8 cellular contexts compared by ENCODE assay signal in the genomic region with DNA sequence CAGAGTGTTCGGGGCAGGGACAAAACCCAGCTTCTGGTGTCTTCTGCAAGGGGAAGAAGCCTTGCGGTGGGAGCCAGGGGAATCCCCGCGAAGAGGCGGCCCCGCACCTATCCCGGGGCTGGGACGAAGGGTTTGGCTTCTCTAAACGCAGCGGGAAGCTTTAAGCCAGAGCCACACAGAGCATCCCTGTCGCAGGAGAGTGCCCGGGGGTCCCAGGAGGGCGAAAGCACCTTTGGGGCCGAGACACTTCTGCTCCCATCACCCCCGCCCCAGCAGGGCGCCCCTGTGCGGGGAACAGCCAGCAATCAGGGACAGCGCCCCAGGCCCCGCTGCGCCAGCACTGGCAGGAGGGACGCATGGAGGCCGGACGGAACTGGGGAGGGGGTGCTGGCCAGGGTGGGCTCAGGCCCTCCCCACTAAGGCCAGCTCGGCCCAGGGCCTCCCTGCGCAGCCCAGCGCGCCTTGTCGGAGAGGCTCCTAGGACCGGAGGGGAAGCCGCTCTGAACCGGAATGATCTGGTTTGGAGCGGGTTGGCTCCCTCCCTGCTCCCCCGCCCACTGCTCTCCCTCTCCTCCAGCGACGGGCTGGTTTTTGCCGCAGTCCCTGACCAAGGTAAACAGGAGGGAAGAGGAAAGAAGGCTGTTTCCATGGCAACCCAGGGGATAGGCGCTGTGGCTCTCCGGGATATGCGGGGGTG.
A peak's percentile ranks its signal among the peaks of the same experiment; 100 is the strongest.
DNase-seq lines count a peak whose midpoint lies in the region; ATAC-seq, FAIRE-seq and TF ChIP-seq lines count a peak whose summit lies in the region.

No MANE protein-coding gene starts in this region.

- H3K27ac ChIP-seq in OCI-LY1 (ENCODE audit: low read depth, low read length, poor library complexity, severe bottlenecking): no peak overlapping the region

- H3K79me2 ChIP-seq in OCI-LY1 (ENCODE audit: insufficient read depth, low read length): no peaks in the 10 kb centered on the region

- TF ChIP-seq CTCF in AG09309 (IDR thresholded peaks at IDR 0.05; ENCODE audit: control insufficient read depth, insufficient read depth, low read depth, low read length, missing control alignments): no peak
- TF ChIP-seq CTCF in OCI-LY1 (IDR thresholded peaks at IDR 0.05; ENCODE audit: low read length): peak; percentile 17; the same call in 1 of the 2 replicates
- TF ChIP-seq CTCF in bronchial epithelial cell (IDR thresholded peaks at IDR 0.05; ENCODE audit: insufficient read depth, low read length, severe bottlenecking): no peak

- H3K9ac ChIP-seq in OCI-LY1 (ENCODE audit: low read length): peak overlapping the region; percentile 35; the same call in 1 of the 2 replicates
- H3K9ac ChIP-seq in iPS-15b (ENCODE audit: low read depth, low read length): peak overlapping the region; percentile 83

- H4K20me1 ChIP-seq in OCI-LY1 (ENCODE audit: insufficient read depth, low read length): no peaks in the 10 kb centered on the region

- H3K36me3 ChIP-seq in OCI-LY1 (ENCODE audit: insufficient read depth, low read length) (peaks cover 22% of the 10 kb centered on the region), bronchial epithelial cell (ENCODE audit: control insufficient read depth, insufficient read depth, low read length) (peaks cover 1% of the 10 kb centered on the region), iPS-15b (ENCODE audit: control insufficient read depth, insufficient read depth, low read length) (no peaks in the 10 kb centered on the region)

- no peaks in the 10 kb centered on the region for H3F3A ChIP-seq in OCI-LY1 (ENCODE audit: insufficient read depth, low read length)

- no peaks in the 10 kb centered on the region for H3K9me2 ChIP-seq in OCI-LY1 (ENCODE audit: low read depth, low read length)

- no peak overlapping the region for H2AFZ ChIP-seq in OCI-LY1 (ENCODE audit: low read length)

- peak; percentile 67 for ATAC-seq in GM19395 (IDR thresholded peaks at IDR 0.05; ENCODE audit: unreplicated experiment)

- FAIRE-seq in bronchial epithelial cell (lab: Jason Lieb, UNC): no peak

- H3K4me1 ChIP-seq in OCI-LY1 (ENCODE audit: insufficient read depth, low read length, severe bottlenecking) (peaks cover 13% of the 10 kb centered on the region), iPS-15b (ENCODE audit: control insufficient read depth, insufficient read depth, low read length) (peaks cover 6% of the 10 kb centered on the region)

- H3K27me3 ChIP-seq in OCI-LY1 (ENCODE audit: insufficient read depth, low read length) (no peaks in the 10 kb centered on the region), bronchial epithelial cell (ENCODE audit: control insufficient read depth, insufficient read depth, low read length) (no peaks in the 10 kb centered on the region), iPS-15b (ENCODE audit: control insufficient read depth, insufficient read depth, low read length) (peaks cover 19% of the 10 kb centered on the region)

- H3K4me2 ChIP-seq in OCI-LY1 (ENCODE audit: low read length): peak overlapping the region; percentile 53

- H3K4me3 ChIP-seq in AG09309 (ENCODE audit: control insufficient read depth, low read depth, low read length) (peak overlapping the region; percentile 30), OCI-LY1 (ENCODE audit: low read depth, low read length, poor library complexity, severe bottlenecking) (peak overlapping the region; percentile 44), bronchial epithelial cell (ENCODE audit: low read depth, low read length) (peak overlapping the region; percentile 51), iPS-15b (ENCODE audit: low read depth, low read length) (peak overlapping the region; percentile 58)

- H3K9me3 ChIP-seq in OCI-LY1 (ENCODE audit: low read length): no peaks in the 10 kb centered on the region
- no peaks in the 10 kb centered on the region for H3K9me3 ChIP-seq in iPS-15b (ENCODE audit: control insufficient read depth, insufficient read depth, low read length)

- no peak for DNase-seq in AG09309 (ENCODE audit: low read depth)
- peak; percentile 32 for DNase-seq in bronchial epithelial cell (ENCODE audit: low read depth)
- peak; percentile 71 for DNase-seq in renal cortical epithelial cell (ENCODE audit: low read depth)
- DNase-seq in NCI-H2081 treated with DMSO at 0.1 percent for 48 hours (lab: John Stamatoyannopoulos, UW): no peak
- no peak for DNase-seq in NK-92 treated with Interleukin-12 subunit alpha and Interleukin-12 subunit beta, amount 100 ng/mL, for 24 hours (lab: John Stamatoyannopoulos, UW)

Comparison
In these comparisons a context has a peak if more than half of its experiments do, and no peak if none do; other contexts are left out.
1. DNase-seq: peak in bronchial epithelial cell (single experiment) and renal cortical epithelial cell (single experiment); none in AG09309 (single experiment), NCI-H2081 treated with DMSO at 0.1 percent for 48 hours (single experiment) and NK-92 treated with Interleukin-12 subunit alpha and Interleukin-12 subunit beta, amount 100 ng/mL, for 24 hours (single experiment).
2. Peak in every context shown above with its lines, with median percentiles within 50 percentile points of each other: H3K4me3 ChIP-seq.